8 cellular contexts compared by ENCODE assay signal in the genomic region with DNA sequence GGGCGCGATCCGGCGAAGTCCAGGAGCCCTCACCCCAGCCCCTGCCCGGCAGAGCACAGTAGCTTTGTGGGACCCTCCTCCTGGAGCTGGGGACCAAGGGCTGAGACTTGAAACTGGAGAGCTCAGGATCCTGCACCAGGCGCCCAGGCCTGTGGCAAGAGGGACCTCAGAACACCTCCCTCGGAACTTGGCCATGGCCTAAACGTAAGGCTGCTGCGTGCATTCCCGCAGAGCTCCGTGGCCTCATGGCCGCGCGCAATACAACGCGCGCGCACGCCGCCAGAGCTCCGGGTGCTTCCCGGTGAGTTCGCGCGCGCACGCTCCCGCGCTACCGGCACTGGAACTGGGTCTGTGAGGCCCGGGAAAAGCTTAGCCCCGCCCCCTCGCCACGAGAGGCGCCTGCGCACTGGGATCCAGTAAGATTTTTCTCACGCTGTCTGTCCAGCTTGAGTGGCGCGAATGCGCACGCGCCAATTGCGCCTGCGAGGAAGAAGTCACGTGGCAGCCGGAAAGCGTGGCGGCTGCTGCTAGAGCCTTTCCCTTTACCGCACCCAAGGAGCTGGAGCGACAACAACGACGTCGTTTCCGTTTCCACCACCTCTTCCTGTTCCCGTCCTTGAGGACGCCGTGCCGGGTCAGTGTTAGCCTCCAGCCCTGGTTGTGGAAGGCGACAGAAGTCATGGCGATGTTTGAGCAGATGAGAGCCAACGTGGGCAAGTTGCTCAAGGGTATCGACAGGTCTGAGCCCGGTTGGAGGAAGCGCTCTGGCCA. TPM values are rescaled to one million over a fixed set of nuclear protein-coding genes. Genes with fewer than 3 reads are reported as not detected.
DNase-seq lines count a peak whose midpoint lies in the region; ATAC-seq, FAIRE-seq and TF ChIP-seq lines count a peak whose summit lies in the region.

A gene with protein sequence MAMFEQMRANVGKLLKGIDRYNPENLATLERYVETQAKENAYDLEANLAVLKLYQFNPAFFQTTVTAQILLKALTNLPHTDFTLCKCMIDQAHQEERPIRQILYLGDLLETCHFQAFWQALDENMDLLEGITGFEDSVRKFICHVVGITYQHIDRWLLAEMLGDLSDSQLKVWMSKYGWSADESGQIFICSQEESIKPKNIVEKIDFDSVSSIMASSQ (plus strand): TSS at position 599 of the 771 bp plus-strand sequence. CDS start 81 bp downstream, at position 680.

- peak within 1 kb of the TSS; percentile 98 for H3K4me3 Mint-ChIP-seq in Calu3 (ENCODE audit: low read depth, unreplicated experiment)

- BruUV-seq in Calu3 (replicated peaks; lab: Mats Ljungman, UMichigan) = no TSS peak
- no TSS peak for BruUV-seq in IMR-90 (replicated peaks; lab: Mats Ljungman, UMichigan)
- BruUV-seq in endothelial cell of umbilical vein (replicated peaks; lab: Mats Ljungman, UMichigan) = no TSS peak

- H2AFZ ChIP-seq in IMR-90 (replicated peaks; ENCODE audit: low read length, poor library complexity) (peak within 1 kb of the TSS; percentile 94), endothelial cell of umbilical vein (ENCODE audit: low read depth, low read length) (peak within 1 kb of the TSS; percentile 66)

- ATAC-seq in GM21526 (IDR thresholded peaks at IDR 0.05; ENCODE audit: low FRiP score, unreplicated experiment) (peak; percentile 48), IMR-90 (ENCODE audit: low read depth) (peak; percentile 97)

- H3K79me2 ChIP-seq in endothelial cell of umbilical vein (ENCODE audit: control insufficient read depth, insufficient read depth, low read length) = peaks cover 14% of the 10 kb centered on the region

- H3K18ac ChIP-seq in IMR-90 (ENCODE audit: low read depth, low read length) = 0 out of 2 replicates have a peak within 1 kb of the TSS, but pooled peaks have one; percentile 8

- H3K27me3 ChIP-seq in IMR-90 (ENCODE audit: control insufficient read depth, insufficient read depth, low read length) = no peaks in the 10 kb centered on the region
- H3K27me3 ChIP-seq in endothelial cell of umbilical vein (ENCODE audit: control insufficient read depth in 2 of 2, insufficient read depth in 2 of 2, low read length in 2 of 2) = no peaks in the 10 kb centered on the region

- H4K5ac ChIP-seq in IMR-90 (ENCODE audit: low read depth, low read length) = peak within 1 kb of the TSS; percentile 99

- peak within 1 kb of the TSS; percentile 95 for H2AK9ac ChIP-seq in IMR-90 (replicated peaks; ENCODE audit: low read depth, low read length, poor library complexity)

- peak within 1 kb of the TSS; percentile 90 for H3K14ac ChIP-seq in IMR-90 (replicated peaks; ENCODE audit: low read depth, low read length)

- H2BK20ac ChIP-seq in IMR-90 (ENCODE audit: low read depth, low read length) = no peak within 1 kb of the TSS

- POLR2A ChIA-PET in IMR-90 (lab: Charles Lee; ENCODE audit: unreplicated experiment) (no interaction called here), endothelial cell of umbilical vein (lab: Charles Lee) (interaction anchor here (0.6 to 2.0 kb wide), 2 partner anchors 29 to 455 kb away, joined by 3 to 7 read pairs; a partner anchor contains a TSS)

- peak; percentile 99 for FAIRE-seq in endothelial cell of umbilical vein (lab: Jason Lieb, UNC)

- CTCF ChIA-PET in Calu3 (lab: Charles Lee) = interaction anchor here (0.6 to 2.4 kb wide), 8 partner anchors 10 to 216 kb away, joined by 3 to 11 read pairs (median 3); a partner anchor contains a TSS
- CTCF ChIA-PET in IMR-90 (lab: Yijun Ruan, JAX) = interaction anchor here (0.6 kb wide), 1 partner anchor 11 kb away, joined by 3 read pairs; no protein-coding TSS in a partner anchor
- CTCF ChIA-PET in endothelial cell of umbilical vein (lab: Charles Lee) = interaction anchor here (0.5 to 3.6 kb wide), 12 partner anchors 15 to 312 kb away, joined by 3 to 23 read pairs (median 4); a partner anchor contains a TSS

- H3K9me3 ChIP-seq in IMR-90 (ENCODE audit: control insufficient read depth, insufficient read depth, low read length) (no peaks in the 10 kb centered on the region), endothelial cell of umbilical vein (replicated peaks; ENCODE audit: control insufficient read depth, insufficient read depth, low read length) (no peaks in the 10 kb centered on the region)

- H3K4me2 ChIP-seq in IMR-90 (ENCODE audit: low read depth, low read length) (peak within 1 kb of the TSS; percentile 91), endothelial cell of umbilical vein (ENCODE audit: insufficient read depth, low read length) (peak within 1 kb of the TSS; percentile 95)

- no peak within 1 kb of the TSS for H2BK15ac ChIP-seq in IMR-90 (ENCODE audit: low read depth, low read length)

- H4K8ac ChIP-seq in IMR-90 (ENCODE audit: low read depth in 2 of 2, low read length in 2 of 2) = peak within 1 kb of the TSS; percentile 97 to 99

- 1% methylated on average over 49 of the region's 64 CpGs; no CpG with 5 or more reads in 1 of the 2 experiments for WGBS in IMR-90 (ENCODE audit: extremely low coverage in 2 of 2, insufficient read length in 1 of 2), 2 experiments

- peaks cover 13 to 31% of the 10 kb centered on the region in 2 experiments; a peak in 3 of 4 replicates for H3K79me1 ChIP-seq in IMR-90 (ENCODE audit: low read depth in 1 of 2, low read length in 2 of 2)

- H3K23ac ChIP-seq in IMR-90 (ENCODE audit: low read depth, low read length) = peak within 1 kb of the TSS; percentile 71

- H4K91ac ChIP-seq in IMR-90 (ENCODE audit: insufficient read depth, low read depth, low read length) = peak within 1 kb of the TSS; percentile 86

- H3K9ac ChIP-seq in IMR-90 (ENCODE audit: low read depth, low read length) (peak within 1 kb of the TSS; percentile 89), endothelial cell of umbilical vein (replicated peaks; ENCODE audit: extremely low read depth, insufficient read depth, low read length) (peak within 1 kb of the TSS; percentile 85)

- H3K27ac ChIP-seq in IMR-90 (ENCODE audit: insufficient read depth, low read length) (peak within 1 kb of the TSS; percentile 78), endothelial cell of umbilical vein (ENCODE audit: insufficient read depth, low read depth, low read length) (peak within 1 kb of the TSS; percentile 65)

- H3K9me1 ChIP-seq in IMR-90 (ENCODE audit: insufficient read depth, low read length) (peaks cover 7% of the 10 kb centered on the region), endothelial cell of umbilical vein (replicated peaks; ENCODE audit: control insufficient read depth, extremely low read depth, insufficient read depth, low read length) (no peaks in the 10 kb centered on the region)

- in situ Hi-C loops in IMR-90 (cut with MboI; ENCODE audit: low sequenced_read_pairs) = no loop called here

- DNase-seq in Calu3 = peak; percentile 99
- DNase-seq in IMR-90 = peak; percentile 99
- DNase-seq in OCI-M1 (lab: John Stamatoyannopoulos, UW) = peak; percentile 100
- DNase-seq in activated T-cell treated with anti-CD3 and anti-CD28 coated beads for 24 hours (ENCODE audit: low read depth) = peak; percentile 99
- DNase-seq in endothelial cell of umbilical vein (ENCODE audit: low read depth, low spot score) = peak; percentile 99
- peak; percentile 99 for DNase-seq in midbrain (lab: John Stamatoyannopoulos, UW)
- DNase-seq in stimulated activated CD8-positive, alpha-beta memory T cell treated with anti-CD3 and anti-CD28 coated beads, Interleukin-2, amount 100 ng/mL, for 1 hour (ENCODE audit: low read depth in 2 of 2) = peak; percentile 93 to 96

- TF ChIP-seq RAD21 in IMR-90 (IDR thresholded peaks at IDR 0.05; ENCODE audit: low read length) = no peak

- H4K20me1 ChIP-seq in IMR-90 (ENCODE audit: insufficient read depth, low read length) (peaks cover 6% of the 10 kb centered on the region; the same call in 1 of the 2 replicates), endothelial cell of umbilical vein (replicated peaks; ENCODE audit: control insufficient read depth, extremely low read depth, insufficient read depth, low read length) (no peaks in the 10 kb centered on the region)

- H3K4me1 Mint-ChIP-seq in Calu3 (ENCODE audit: low read depth, unreplicated experiment) = peaks cover 13% of the 10 kb centered on the region

- peak within 1 kb of the TSS; percentile 65 for H3K56ac ChIP-seq in IMR-90 (ENCODE audit: extremely low read depth, insufficient read depth, low read length)

- H3K4me1 ChIP-seq in IMR-90 (ENCODE audit: control insufficient read depth, insufficient read depth, low read length) = peaks cover 6% of the 10 kb centered on the region; the same call in 1 of the 2 replicates
- H3K4me1 ChIP-seq in endothelial cell of umbilical vein (ENCODE audit: control insufficient read depth, extremely low read depth, insufficient read depth, low read length) = peaks cover 14% of the 10 kb centered on the region

- H2BK5ac ChIP-seq in IMR-90 (ENCODE audit: low read depth, low read length, poor library complexity, severe bottlenecking) = peak within 1 kb of the TSS; percentile 63

- 0 out of 2 replicates have a peak within 1 kb of the TSS, but pooled peaks have one; percentile 12 for H2BK120ac ChIP-seq in IMR-90 (ENCODE audit: low read depth, low read length)

- peaks cover 48% of the 10 kb centered on the region for H3K36me3 Mint-ChIP-seq in Calu3 (ENCODE audit: insufficient read depth, unreplicated experiment)

- H3K4ac ChIP-seq in IMR-90 (ENCODE audit: low read depth, low read length) = peak within 1 kb of the TSS; percentile 81

- peaks cover 13% of the 10 kb centered on the region for H3K27me3 Mint-ChIP-seq in Calu3 (ENCODE audit: unreplicated experiment)

- dilution Hi-C loops in IMR-90 (cut with HindIII; ENCODE audit: low sequenced_read_pairs, unreplicated experiment) = no loop called here
- dilution Hi-C loops in endothelial cell of umbilical vein (cut with MboI; ENCODE audit: extremely low pct_ligation_motif_present, low sequenced_read_pairs) = no loop called here

- TF ChIP-seq POLR2A in IMR-90 (IDR thresholded peaks at IDR 0.05; ENCODE audit: low read depth, low read length) (peak; percentile 81), endothelial cell of umbilical vein (IDR thresholded peaks at IDR 0.05; ENCODE audit: low read depth, low read length) (peak; percentile 94)

- TF ChIP-seq CTCF in Calu3 (IDR thresholded peaks at IDR 0.05; ENCODE audit: unreplicated experiment) = no peak
- no peak for TF ChIP-seq CTCF in IMR-90 (conservative IDR thresholded peaks at IDR 0.05; ENCODE audit: low read depth, low read length)
- TF ChIP-seq CTCF in endothelial cell of umbilical vein (IDR thresholded peaks at IDR 0.05; ENCODE audit: extremely low read depth in 1 of 2, insufficient read depth in 1 of 2, low read depth in 1 of 2, low read length in 2 of 2) = no peak

- intact Hi-C loops in Calu3 (cut with micrococcal nuclease; ENCODE audit: unreplicated experiment) = no loop called here
- intact Hi-C loops in IMR-90 (cut with micrococcal nuclease) = loop anchor here (1.0 to 2.0 kb wide), 2 partner anchors 103 to 216 kb away; a partner anchor contains a TSS
- intact Hi-C loops in endothelial cell of umbilical vein (cut with micrococcal nuclease) = loop anchor here (2.0 kb wide), 2 partner anchors 74 to 356 kb away; a partner anchor contains a TSS

- H2AK5ac ChIP-seq in IMR-90 (ENCODE audit: low read depth, low read length) = peak within 1 kb of the TSS; percentile 96

- no peaks in the 10 kb centered on the region for H3K9me3 Mint-ChIP-seq in Calu3 (ENCODE audit: low read depth, unreplicated experiment)

- H3K36me3 ChIP-seq in IMR-90 (ENCODE audit: control insufficient read depth, insufficient read depth, low read length) (peaks cover 13% of the 10 kb centered on the region), endothelial cell of umbilical vein (ENCODE audit: control insufficient read depth in 2 of 2, extremely low read depth in 1 of 2, insufficient read depth in 2 of 2, low read length in 2 of 2) (peaks cover 3 to 8% of the 10 kb centered on the region in 2 experiments)

- peak within 1 kb of the TSS; percentile 63 for H3K4me3 ChIP-seq in IMR-90 (ENCODE audit: insufficient read depth, low read depth, low read length)
- peak within 1 kb of the TSS; percentile 44 to 99 (median 73) for H3K4me3 ChIP-seq in endothelial cell of umbilical vein (replicated peaks in 1 of 3; ENCODE audit: insufficient read depth in 1 of 3, low read depth in 1 of 3, low read length in 3 of 3)

- H3K27ac Mint-ChIP-seq in Calu3 (ENCODE audit: unreplicated experiment) = peak within 1 kb of the TSS; percentile 98

RNA-seq across cellular contexts. Expression of the gene that starts here (rescaled TPM):
- total RNA-seq in Calu3 (2022) = 334 and 338 TPM in 2 replicates
- 965 and 1,137 TPM in 2 replicates for total RNA-seq in IMR-90 (2012; rRNA removed)
- polyA plus RNA-seq in IMR-90 (2012; rRNA removed) = 524 and 575 TPM in 2 replicates
- 561 and 960 TPM in 2 replicates for polyA plus RNA-seq in IMR-90 (2012; cell fraction: cytosol; rRNA removed)
- 263 and 486 TPM in 2 replicates for polyA plus RNA-seq in IMR-90 (2012; cell fraction: nucleus; rRNA removed; ENCODE audit: low replicate concordance)
- total RNA-seq in endothelial cell of umbilical vein = 267 and 277 TPM in 2 replicates
- 584 and 644 TPM in 2 replicates for polyA plus RNA-seq in endothelial cell of umbilical vein
- 562 and 679 TPM in 2 replicates for polyA plus RNA-seq in endothelial cell of umbilical vein (2011; cell fraction: cytosol; rRNA removed)
- 241 and 343 TPM in 2 replicates for polyA plus RNA-seq in endothelial cell of umbilical vein (2011; cell fraction: nucleus; rRNA removed)
- polyA plus RNA-seq in endothelial cell of umbilical vein (2012) = 437 and 456 TPM in 2 replicates
- polyA minus RNA-seq in endothelial cell of umbilical vein = 239 and 248 TPM in 2 replicates
- 160 TPM for polyA minus RNA-seq in endothelial cell of umbilical vein (2011; cell fraction: cytosol; rRNA and poly(A)+ RNA removed)
- 54.6 and 56.7 TPM in 2 replicates for polyA minus RNA-seq in endothelial cell of umbilical vein (2011; cell fraction: nucleus; rRNA and poly(A)+ RNA removed)

Comparison
In these comparisons a context has a peak if more than half of its experiments do, and no peak if none do; other contexts are left out.
1. Peak in every context shown above with its lines: DNase-seq, ATAC-seq, H3K4me3 ChIP-seq and H3K27ac ChIP-seq.